Comparison of ENCODE assay signal across 14 cellular contexts in genomic region chr7:96284838-96285237, GRCh38.
DNase-seq lines count a peak whose midpoint lies in the region; ATAC-seq lines count a peak whose summit lies in the region.
"Had no signal": no experiment of that assay in that cellular context is flagged by ENCODE, and none has a peak within 500 bp of the region (broad histone marks: within the 10 kb centered on the region; RNA-seq: fewer than 3 reads in every experiment).

No MANE protein-coding gene starts in this region.

- in situ Hi-C loops in KBM-7 (cut with MboI; ENCODE audit: low pct_unique_long_range_greater_than_20kb, low sequenced_read_pairs): no loop called here

- H3K27me3 ChIP-seq in effector memory CD4-positive, alpha-beta T cell (replicated peaks; ENCODE audit: control insufficient read depth, insufficient read depth, low read length, poor library complexity, severe bottlenecking): no peaks in the 10 kb centered on the region
- H3K27me3 ChIP-seq: ascending aorta had no signal

- no peaks in the 10 kb centered on the region for H3K36me3 ChIP-seq in effector memory CD4-positive, alpha-beta T cell (ENCODE audit: control insufficient read depth, insufficient read depth, low read length)
- H3K36me3 ChIP-seq: ascending aorta had no signal

- H3K4me3 ChIP-seq in effector memory CD4-positive, alpha-beta T cell (ENCODE audit: insufficient read depth, low read depth, low read length, poor library complexity, severe bottlenecking): no peak overlapping the region
- H3K4me3 ChIP-seq: ascending aorta had no signal

- DNase-seq in effector memory CD4-positive, alpha-beta T cell: no peak
- DNase-seq in NCI-H226: no peak
- DNase-seq in SIG-M5 (lab: John Stamatoyannopoulos, UW): no peak
- no peak for DNase-seq in KBM-7
- DNase-seq in stimulated activated naive CD4-positive, alpha-beta T cell treated with Interleukin-2 at 50 U/mL for 16 hours (lab: John Stamatoyannopoulos, UW): no peak
- DNase-seq: erythroblast, GOT3, NCI-H82 had no signal

- no peaks in the 10 kb centered on the region for H3K9me3 ChIP-seq in effector memory CD4-positive, alpha-beta T cell (ENCODE audit: control insufficient read depth, low read length)
- H3K9me3 ChIP-seq: ascending aorta had no signal

- ATAC-seq in GM18517 (IDR thresholded peaks at IDR 0.05; ENCODE audit: unreplicated experiment) (peak; percentile 53), GM21447 (IDR thresholded peaks at IDR 0.05; ENCODE audit: unreplicated experiment) (peak; percentile 41), HG03342 (IDR thresholded peaks at IDR 0.05; ENCODE audit: unreplicated experiment) (peak; percentile 76)

- peaks cover 13% of the 10 kb centered on the region for H3K4me1 ChIP-seq in effector memory CD4-positive, alpha-beta T cell (ENCODE audit: control insufficient read depth, insufficient read depth, low read length, poor library complexity, severe bottlenecking)
- H3K4me1 ChIP-seq: ascending aorta had no signal

- peak overlapping the region; percentile 18 for H3K27ac ChIP-seq in effector memory CD4-positive, alpha-beta T cell (ENCODE audit: insufficient read depth, low read length, poor library complexity, severe bottlenecking)
- H3K27ac ChIP-seq: ascending aorta, KMS-11, parathyroid adenoma had no signal
